In the genomic region with DNA sequence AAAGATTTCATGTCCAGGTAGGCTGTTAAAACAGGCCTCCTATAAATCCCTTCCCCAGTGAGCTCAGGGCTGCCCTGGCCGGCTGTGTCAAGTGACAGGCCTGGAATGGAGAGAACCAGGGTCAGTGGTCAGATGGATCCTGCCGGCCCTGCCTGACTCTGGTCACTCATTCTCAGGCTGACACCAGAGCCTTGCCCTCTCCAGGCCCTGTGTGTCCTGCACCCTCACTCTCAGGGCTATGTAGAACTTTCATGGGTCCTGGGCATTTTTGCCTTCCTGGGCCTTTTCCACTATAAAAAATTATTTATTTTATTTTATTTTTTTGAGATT, we compare ENCODE assay signal across 12 cellular contexts.
DNase-seq lines count a peak whose midpoint lies in the region; ATAC-seq, FAIRE-seq and TF ChIP-seq lines count a peak whose summit lies in the region.
"Had no signal": no experiment of that assay in that cellular context is flagged by ENCODE, and none has a peak within 500 bp of the region (broad histone marks: within the 10 kb centered on the region; RNA-seq: fewer than 3 reads in every experiment).

No MANE protein-coding gene starts in this region.

- H2AFZ ChIP-seq in HepG2 (ENCODE audit: low read length) (no peak overlapping the region), trophoblast cell (ENCODE audit: insufficient read depth, low read length, poor library complexity) (no peak overlapping the region)

- H3K79me2 ChIP-seq in HepG2 (ENCODE audit: insufficient read depth, low read length) (no peaks in the 10 kb centered on the region), trophoblast cell (ENCODE audit: control insufficient read depth, insufficient read depth, low read length, poor library complexity) (no peaks in the 10 kb centered on the region)

- no peak overlapping the region for H3K23ac ChIP-seq in trophoblast cell (ENCODE audit: low read length)

- H4K91ac ChIP-seq in trophoblast cell (ENCODE audit: low read depth, low read length) = no peak overlapping the region

- no peak overlapping the region for H4K8ac ChIP-seq in trophoblast cell (ENCODE audit: low read depth, low read length)

- no peak overlapping the region for H3K18ac ChIP-seq in trophoblast cell (ENCODE audit: low read length)

- no peak for TF ChIP-seq RAD21 in HepG2 (CRISPR knock-in tag; IDR thresholded peaks at IDR 0.05)

- H4K20me1 ChIP-seq in HepG2 (ENCODE audit: insufficient read depth, low read length) = no peaks in the 10 kb centered on the region
- H4K20me1 ChIP-seq: BLaER1 treated with 17β-estradiol and CSF1 and Interleukin-3, amounts not matched to agents 10 nM and 100 nM had no signal

- FAIRE-seq in HepG2 (lab: Jason Lieb, UNC) = no peak

- 20% methylated on average over 2 of the region's 2 CpGs for WGBS in HepG2 (ENCODE audit: low lambda C conversion rate)
- no CpG with 5 or more reads among the region's 2 CpGs for whole genome bisulfite sequencing in trophoblast cell (ENCODE audit: extremely low coverage, insufficient coverage, insufficient read length)
- WGBS in suprapubic skin = 96% methylated on average over 2 of the region's 2 CpGs
- 80 to 100% methylated on average over 2 of the region's 2 CpGs for WGBS in esophagus squamous epithelium, 2 donors

- H3K27ac ChIP-seq in HepG2 (ENCODE audit: extremely low read length, insufficient read depth, low read length) (no peak overlapping the region), trophoblast cell (ENCODE audit: low read depth, low read length) (no peak overlapping the region), suprapubic skin (no peak overlapping the region), esophagus squamous epithelium (no peak overlapping the region)
- H3K27ac ChIP-seq: BLaER1 treated with 17β-estradiol and CSF1 and Interleukin-3, amounts not matched to agents 10 nM and 100 nM had no signal

- H3K4me3 ChIP-seq in HepG2 (replicated peaks in 1 of 3; ENCODE audit: insufficient read depth in 1 of 3, low read depth in 2 of 3, low read length in 3 of 3) (no peak overlapping the region), trophoblast cell (ENCODE audit: low read depth, low read length) (no peak overlapping the region), suprapubic skin (no peak overlapping the region), esophagus squamous epithelium (no peak overlapping the region)
- H3K4me3 ChIP-seq: BLaER1 treated with 17β-estradiol and CSF1 and Interleukin-3, amounts not matched to agents 10 nM and 100 nM had no signal

- no peak overlapping the region for H2BK120ac ChIP-seq in trophoblast cell (ENCODE audit: insufficient read depth, low read length, poor library complexity)

- no peak for TF ChIP-seq EP300 in HepG2 (IDR thresholded peaks at IDR 0.05; ENCODE audit: low read depth in 2 of 2, low read length in 2 of 2)
- TF ChIP-seq EP300 in HepG2 (CRISPR knock-in tag; IDR thresholded peaks at IDR 0.05; ENCODE audit: borderline replicate concordance) = no peak
- TF ChIP-seq EP300 in suprapubic skin (IDR thresholded peaks at IDR 0.05) = no peak

- H3K79me1 ChIP-seq in trophoblast cell (ENCODE audit: low read length) = peaks cover 2% of the 10 kb centered on the region

- no peak for TF ChIP-seq POLR2A in HepG2 (IDR thresholded peaks at IDR 0.05; ENCODE audit: insufficient read depth in 1 of 2, low read depth in 2 of 2, low read length in 2 of 2)
- TF ChIP-seq POLR2A in suprapubic skin (IDR thresholded peaks at IDR 0.05) = no peak
- TF ChIP-seq POLR2A in esophagus squamous epithelium (IDR thresholded peaks at IDR 0.05) = no peak

- POLR2A ChIA-PET in HepG2 (lab: Yijun Ruan, JAX) = interaction anchor here (0.9 to 6.3 kb wide), 3 partner anchors 21 to 98 kb away, joined by 4 to 31 read pairs (median 5); a partner anchor contains a TSS

- no peak for TF ChIP-seq CTCF in HepG2 (CRISPR knock-in tag; IDR thresholded peaks at IDR 0.05)
- no peak for TF ChIP-seq CTCF in suprapubic skin (IDR thresholded peaks at IDR 0.05)
- no peak for TF ChIP-seq CTCF in esophagus squamous epithelium (IDR thresholded peaks at IDR 0.05)

- ATAC-seq in HepG2 = peak; percentile 69
- ATAC-seq in GM19397 (IDR thresholded peaks at IDR 0.05; ENCODE audit: unreplicated experiment) = no peak

- intact Hi-C loops in HepG2 (cut with micrococcal nuclease; ENCODE audit: unreplicated experiment) (no loop called here), esophagus squamous epithelium (cut with DNase I) (no loop called here)

- no peak overlapping the region for H2AK5ac ChIP-seq in trophoblast cell (ENCODE audit: low read length)

- no peak overlapping the region for H3K4ac ChIP-seq in trophoblast cell (ENCODE audit: low read depth, low read length)

- H3K4me1 ChIP-seq in HepG2 (ENCODE audit: insufficient read depth, low read length) (peaks cover 40% of the 10 kb centered on the region), trophoblast cell (ENCODE audit: control insufficient read depth in 1 of 2, insufficient read depth in 2 of 2, low read length in 2 of 2) (peaks cover 4 to 7% of the 10 kb centered on the region in 2 experiments), suprapubic skin (peaks cover 23% of the 10 kb centered on the region), esophagus squamous epithelium (peaks cover 4 to 40% (median 10%) of the 10 kb centered on the region in 3 donors)

- no peak overlapping the region for H3K14ac ChIP-seq in trophoblast cell (ENCODE audit: low read length)

- DNase-seq in AG20443 (ENCODE audit: low spot score) = peak; percentile 4
- DNase-seq in HepG2 (ENCODE audit: low spot score) = no peak
- no peak for DNase-seq in trophoblast cell
- DNase-seq in suprapubic skin (ENCODE audit: low spot score in 2 of 2) = peak; percentile 40 to 71
- DNase-seq in SW480 (ENCODE audit: low spot score) = no peak
- no peak for DNase-seq in esophagus squamous epithelium (lab: John Stamatoyannopoulos, UW)
- DNase-seq: 8988T; CD4-positive, CD25-positive, alpha-beta regulatory T cell; DMS 273 treated with DMSO at 0.1 percent for 48 hours; GOT3 had no signal

- BruUV-seq in HepG2 (replicated peaks; lab: Mats Ljungman, UMichigan) = no TSS peak

- H3K9ac ChIP-seq in HepG2 (ENCODE audit: insufficient read depth, low read depth, low read length) = no peak overlapping the region
- no peak overlapping the region for H3K9ac ChIP-seq in trophoblast cell (ENCODE audit: low read length)
- H3K9ac ChIP-seq: BLaER1 treated with 17β-estradiol and CSF1 and Interleukin-3, amounts not matched to agents 10 nM and 100 nM had no signal

- in situ Hi-C loops in HepG2 (cut with HindIII; ENCODE audit: extremely low pct_ligation_motif_present, low pct_unique_long_range_greater_than_20kb) = loop anchor here (5.0 kb wide), 1 partner anchor 50 kb away; no protein-coding TSS in a partner anchor

- no peaks in the 10 kb centered on the region for H3K36me3 ChIP-seq in HepG2 (replicated peaks in 1 of 2; ENCODE audit: control insufficient read depth in 1 of 2, insufficient read depth in 2 of 2, low read length in 2 of 2)
- no peaks in the 10 kb centered on the region for H3K36me3 ChIP-seq in trophoblast cell (ENCODE audit: control insufficient read depth in 1 of 2, insufficient read depth in 2 of 2, low read length in 2 of 2)
- H3K36me3 ChIP-seq in suprapubic skin = no peaks in the 10 kb centered on the region
- no peaks in the 10 kb centered on the region for H3K36me3 ChIP-seq in esophagus squamous epithelium
- H3K36me3 ChIP-seq: BLaER1 treated with 17β-estradiol and CSF1 and Interleukin-3, amounts not matched to agents 10 nM and 100 nM had no signal

- CTCF ChIA-PET in HepG2 (lab: Yijun Ruan, JAX; ENCODE audit: low intra/inter-chr PET ratio, low total read pairs) = no interaction called here

- peak overlapping the region; percentile 29 for H2BK12ac ChIP-seq in trophoblast cell (ENCODE audit: low read length)

- H3K27me3 ChIP-seq in HepG2 (ENCODE audit: control insufficient read depth in 1 of 2, insufficient read depth in 2 of 2, low read length in 2 of 2) (no peaks in the 10 kb centered on the region), trophoblast cell (ENCODE audit: insufficient read depth, low read length) (no peaks in the 10 kb centered on the region), suprapubic skin (no peaks in the 10 kb centered on the region), esophagus squamous epithelium (no peaks in the 10 kb centered on the region)
- H3K27me3 ChIP-seq: BLaER1 treated with 17β-estradiol and CSF1 and Interleukin-3, amounts not matched to agents 10 nM and 100 nM had no signal

- H2BK5ac ChIP-seq in trophoblast cell (ENCODE audit: low read depth, low read length, poor library complexity) = no peak overlapping the region

- H3K9me3 ChIP-seq in HepG2 (ENCODE audit: low read length) (no peaks in the 10 kb centered on the region), trophoblast cell (ENCODE audit: insufficient read depth, low read depth, low read length) (no peaks in the 10 kb centered on the region), suprapubic skin (no peaks in the 10 kb centered on the region), esophagus squamous epithelium (no peaks in the 10 kb centered on the region)
- H3K9me3 ChIP-seq: BLaER1 treated with 17β-estradiol and CSF1 and Interleukin-3, amounts not matched to agents 10 nM and 100 nM had no signal

- no peak overlapping the region for H4K12ac ChIP-seq in trophoblast cell (ENCODE audit: low read depth, low read length)

- peak overlapping the region; percentile 54 for H3K4me2 ChIP-seq in HepG2 (ENCODE audit: low read depth, low read length)
- H3K4me2 ChIP-seq in trophoblast cell (ENCODE audit: low read length) = no peak overlapping the region

TF ChIP-seq in HepG2, 621 proteins besides CTCF, POLR2A, EP300 and RAD21 (continues in another document):
- TF ChIP-seq HNF4G (IDR thresholded peaks at IDR 0.05; ENCODE audit: borderline replicate concordance, low read depth, low read length) (no peak), HNF4G (CRISPR knock-in tag; IDR thresholded peaks at IDR 0.05; ENCODE audit: borderline replicate concordance, low read depth) (no peak), ZFY (CRISPR knock-in tag; IDR thresholded peaks at IDR 0.05) (peak; percentile 30; the same call in 1 of the 2 replicates)

Comparison
In these comparisons a context has a peak if more than half of its experiments do, and no peak if none do; other contexts are left out.
1. DNase-seq: peak in AG20443 (single experiment) and suprapubic skin (2 of 2); none in HepG2 (single experiment), trophoblast cell (0 of 2), SW480 (single experiment) and esophagus squamous epithelium (single experiment).